Comparison of ENCODE assay signal across 1 cellular context in the genomic region with DNA sequence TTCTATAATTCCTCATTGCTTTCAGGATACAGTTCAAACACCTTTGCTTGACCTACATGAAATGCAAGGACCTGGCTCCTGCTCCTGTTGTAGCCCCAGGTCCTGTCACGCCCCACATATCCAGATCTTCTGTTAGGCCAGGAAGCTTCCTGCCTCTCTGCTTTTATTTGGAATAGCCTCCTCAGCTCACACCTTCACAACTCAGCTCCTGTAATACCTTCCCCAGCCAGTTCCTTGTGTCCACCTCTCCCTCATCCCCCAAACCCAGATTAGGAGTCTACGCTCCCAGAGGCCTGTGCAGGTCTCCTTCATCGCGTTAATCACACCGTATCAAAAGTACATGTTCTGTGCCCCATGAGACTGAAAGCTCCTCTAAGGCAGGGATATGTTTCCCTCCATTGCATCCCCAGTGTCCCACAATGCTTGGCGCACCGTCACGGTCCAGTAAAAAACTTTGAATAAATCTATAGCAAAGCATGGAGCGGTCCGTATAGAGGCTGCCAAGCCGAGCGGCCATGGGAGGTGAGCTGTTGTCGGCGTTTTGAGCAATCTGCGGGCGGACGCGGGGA.
A peak's percentile ranks its signal among the peaks of the same experiment; 100 is the strongest.
TF ChIP-seq lines count a peak whose summit lies in the region.

No MANE protein-coding gene starts in this region.

TF ChIP-seq in H1, 55 proteins besides CTCF, POLR2A, EP300 and RAD21:
- TF ChIP-seq JUN (IDR thresholded peaks at IDR 0.05; ENCODE audit: low read depth, low read length) (no peak), BRCA1 (IDR thresholded peaks at IDR 0.05; ENCODE audit: low read depth, low read length) (no peak), SIRT6 (IDR thresholded peaks at IDR 0.05; ENCODE audit: low read length) (no peak), HDAC2 (IDR thresholded peaks at IDR 0.05; ENCODE audit: borderline replicate concordance in 1 of 2, low read depth in 2 of 2, low read length in 2 of 2) (peak in 1 of 2 experiments; percentile 65; a peak in 1 of 4 replicates), SRF (IDR thresholded peaks at IDR 0.05; ENCODE audit: low read depth, low read length) (no peak), SAP30 (IDR thresholded peaks at IDR 0.05; ENCODE audit: insufficient read depth, insufficient replicate concordance, low read length) (peak; percentile 92), SP1 (IDR thresholded peaks at IDR 0.05; ENCODE audit: low read depth, low read length) (no peak)
TF ChIP-seq in H1: peak in this region for 2.
